In genomic region chr1:2315711-2316450, GRCh38 we compare ENCODE assay signal across 11 cellular contexts.
DNase-seq lines count a peak whose midpoint lies in the region; ATAC-seq and TF ChIP-seq lines count a peak whose summit lies in the region.
"Had no signal": no experiment of that assay in that cellular context is flagged by ENCODE, and none has a peak within 500 bp of the region (broad histone marks: within the 10 kb centered on the region; RNA-seq: fewer than 3 reads in every experiment).

No MANE protein-coding gene starts in this region.

- H2BK15ac ChIP-seq in mesenchymal stem cell (ENCODE audit: low read depth, poor library complexity, severe bottlenecking) = peak overlapping the region; percentile 98

- H4K91ac ChIP-seq in mesenchymal stem cell (ENCODE audit: low read length) = peak overlapping the region; percentile 96

- intact Hi-C loops in activated CD8-positive, alpha-beta T cell treated with anti-CD3 and anti-CD28 coated beads for 36 hours (cut with micrococcal nuclease) = no loop called here
- intact Hi-C loops in testis (cut with DNase I; ENCODE audit: low total_unique reads) = loop anchor here (10.0 kb wide), 1 partner anchor 111 kb away; no protein-coding TSS in a partner anchor

- peaks cover 0 to 15% of the 10 kb centered on the region in 2 experiments for H3K36me3 ChIP-seq in mesenchymal stem cell (ENCODE audit: control insufficient read depth in 1 of 2, insufficient read depth in 2 of 2, low read depth in 1 of 2, low read length in 2 of 2)
- H3K36me3 ChIP-seq in testis (ENCODE audit: low read depth, missing control alignments) = no peaks in the 10 kb centered on the region

- H3K9me3 ChIP-seq in mesenchymal stem cell (ENCODE audit: control insufficient read depth, low read length) (no peaks in the 10 kb centered on the region), testis (no peaks in the 10 kb centered on the region)

- H2BK12ac ChIP-seq in mesenchymal stem cell (ENCODE audit: low read length in 2 of 2) = peak overlapping the region; percentile 69 to 97

- H3K4me2 ChIP-seq in mesenchymal stem cell (ENCODE audit: low read length, poor library complexity, severe bottlenecking) = no peak overlapping the region

- H2AFZ ChIP-seq in mesenchymal stem cell (ENCODE audit: low read depth, low read length) = peak overlapping the region; percentile 34

- H3K4me1 ChIP-seq in mesenchymal stem cell (ENCODE audit: control insufficient read depth, insufficient read depth, low read depth, low read length) (peaks cover 84% of the 10 kb centered on the region), testis (peaks cover 69% of the 10 kb centered on the region)

- peak overlapping the region; percentile 100 for H2BK120ac ChIP-seq in mesenchymal stem cell (ENCODE audit: low read depth, low read length)

- ATAC-seq in activated T-cell treated with anti-CD3 and anti-CD28 coated beads, Interleukin-2, amount 50 U/mL, for 4 hours = no peak
- no peak for ATAC-seq in activated CD8-positive, alpha-beta T cell treated with anti-CD3 and anti-CD28 coated beads for 36 hours
- ATAC-seq in HG03571 (IDR thresholded peaks at IDR 0.05; ENCODE audit: unreplicated experiment) (no peak), GM21447 (IDR thresholded peaks at IDR 0.05; ENCODE audit: unreplicated experiment) (no peak)

- no peak for TF ChIP-seq CTCF in activated CD8-positive, alpha-beta T cell treated with anti-CD3 and anti-CD28 coated beads for 36 hours (IDR thresholded peaks at IDR 0.05)
- no peak for TF ChIP-seq CTCF in testis (IDR thresholded peaks at IDR 0.05)

- no peak overlapping the region for H3K14ac ChIP-seq in mesenchymal stem cell (ENCODE audit: low read length in 2 of 2)

- peak overlapping the region; percentile 59 for H2AK5ac ChIP-seq in mesenchymal stem cell (ENCODE audit: low read length, severe bottlenecking)

- peak overlapping the region; percentile 94 for H4K8ac ChIP-seq in mesenchymal stem cell (ENCODE audit: low read length)

- H3K36me3 Mint-ChIP-seq in activated T-cell treated with anti-CD3 and anti-CD28 coated beads, Interleukin-2, amount 50 U/mL, for 4 hours (ENCODE audit: insufficient read depth) = no peaks in the 10 kb centered on the region
- H3K36me3 Mint-ChIP-seq in activated CD8-positive, alpha-beta T cell treated with anti-CD3 and anti-CD28 coated beads for 36 hours (ENCODE audit: low read depth) = no peaks in the 10 kb centered on the region

- CTCF ChIA-PET in activated CD8-positive, alpha-beta T cell treated with anti-CD3 and anti-CD28 coated beads for 36 hours (lab: Charles Lee) = interaction anchor here (0.7 to 2.6 kb wide), 12 partner anchors 15 to 121 kb away, joined by 3 to 18 read pairs (median 6); partner anchors contain the start of gene FAAP20

- H3K4me3 Mint-ChIP-seq in activated T-cell treated with anti-CD3 and anti-CD28 coated beads, Interleukin-2, amount 50 U/mL, for 4 hours = peak overlapping the region; percentile 48
- peak overlapping the region; percentile 15 for H3K4me3 Mint-ChIP-seq in activated CD8-positive, alpha-beta T cell treated with anti-CD3 and anti-CD28 coated beads for 36 hours

- H3K4me1 Mint-ChIP-seq in activated T-cell treated with anti-CD3 and anti-CD28 coated beads, Interleukin-2, amount 50 U/mL, for 4 hours (ENCODE audit: low read depth) = peaks cover 13% of the 10 kb centered on the region
- peaks cover 20% of the 10 kb centered on the region for H3K4me1 Mint-ChIP-seq in activated CD8-positive, alpha-beta T cell treated with anti-CD3 and anti-CD28 coated beads for 36 hours (ENCODE audit: low read depth)

- no peak overlapping the region for H3K27ac Mint-ChIP-seq in activated CD8-positive, alpha-beta T cell treated with anti-CD3 and anti-CD28 coated beads for 36 hours

- peak overlapping the region; percentile 76 to 91 for H3K4ac ChIP-seq in mesenchymal stem cell (ENCODE audit: low read depth in 1 of 2, low read length in 2 of 2)

- no peak for TF ChIP-seq POLR2A in testis (IDR thresholded peaks at IDR 0.05)

- H3K9me3 Mint-ChIP-seq in activated T-cell treated with anti-CD3 and anti-CD28 coated beads, Interleukin-2, amount 50 U/mL, for 4 hours = no peaks in the 10 kb centered on the region
- no peaks in the 10 kb centered on the region for H3K9me3 Mint-ChIP-seq in activated CD8-positive, alpha-beta T cell treated with anti-CD3 and anti-CD28 coated beads for 36 hours

- H3K18ac ChIP-seq in mesenchymal stem cell (ENCODE audit: low read depth in 1 of 2, low read length in 2 of 2) = peak overlapping the region; percentile 35 to 77

- H3K23ac ChIP-seq in mesenchymal stem cell (ENCODE audit: low read length in 2 of 2) = no peak overlapping the region

- no peaks in the 10 kb centered on the region for H3K27me3 Mint-ChIP-seq in activated T-cell treated with anti-CD3 and anti-CD28 coated beads, Interleukin-2, amount 50 U/mL, for 4 hours (ENCODE audit: low read depth)
- H3K27me3 Mint-ChIP-seq in activated CD8-positive, alpha-beta T cell treated with anti-CD3 and anti-CD28 coated beads for 36 hours = no peaks in the 10 kb centered on the region

- DNase-seq in activated T-cell treated with anti-CD3 and anti-CD28 coated beads, Interleukin-2, amount 50 U/mL, for 4 hours = no peak
- no peak for DNase-seq in activated T-cell treated with anti-CD3 and anti-CD28 coated beads, Interleukin-2, amount 50 U/mL, for 48 hours
- DNase-seq in activated CD8-positive, alpha-beta T cell treated with anti-CD3 and anti-CD28 coated beads for 36 hours = no peak
- DNase-seq in mesenchymal stem cell (no peak), testis (no peak), NCI-H524 treated with DMSO at 0.1 percent for 48 hours (lab: John Stamatoyannopoulos, UW) (no peak)
- DNase-seq: aorta, hippocampal formation had no signal

- H3K27me3 ChIP-seq in mesenchymal stem cell (ENCODE audit: control insufficient read depth in 1 of 2, insufficient read depth in 1 of 2, low read length in 2 of 2) = peaks cover 0 to 21% of the 10 kb centered on the region in 2 experiments
- H3K27me3 ChIP-seq in testis = no peaks in the 10 kb centered on the region

- POLR2A ChIA-PET in activated CD8-positive, alpha-beta T cell treated with anti-CD3 and anti-CD28 coated beads for 36 hours (lab: Charles Lee) = interaction anchor here (0.9 to 2.6 kb wide), 9 partner anchors 12 to 123 kb away, joined by 3 to 10 read pairs (median 5); partner anchors contain the start of gene FAAP20

- H3K4me3 ChIP-seq in mesenchymal stem cell (ENCODE audit: insufficient read depth in 1 of 2, low read depth in 1 of 2, low read length in 2 of 2) (no peak overlapping the region), testis (peak overlapping the region in 1 of 2 donors; percentile 70)

- H3K9ac ChIP-seq in mesenchymal stem cell (ENCODE audit: low read length) = peak overlapping the region; percentile 36

- WGBS in mesenchymal stem cell = 78% methylated on average over 21 of the region's 21 CpGs
- WGBS in testis, 2 donors = 55% methylated on average over 21 of the region's 21 CpGs; no CpG with 5 or more reads in 1 of the 2 donors

- H2BK5ac ChIP-seq in mesenchymal stem cell (ENCODE audit: low read depth, low read length, poor library complexity, severe bottlenecking) = peak overlapping the region; percentile 57

- H3K27ac ChIP-seq in mesenchymal stem cell (ENCODE audit: low read length, poor library complexity, severe bottlenecking) = peak overlapping the region; percentile 63
- peak overlapping the region; percentile 82 to 93 for H3K27ac ChIP-seq in testis
- H3K27ac ChIP-seq: C4-2B had no signal

- H3K79me1 ChIP-seq in mesenchymal stem cell (replicated peaks; ENCODE audit: low read length, poor library complexity, severe bottlenecking) = peaks cover 17% of the 10 kb centered on the region
